ENCODE assay signal across 13 cellular contexts in the genomic region with DNA sequence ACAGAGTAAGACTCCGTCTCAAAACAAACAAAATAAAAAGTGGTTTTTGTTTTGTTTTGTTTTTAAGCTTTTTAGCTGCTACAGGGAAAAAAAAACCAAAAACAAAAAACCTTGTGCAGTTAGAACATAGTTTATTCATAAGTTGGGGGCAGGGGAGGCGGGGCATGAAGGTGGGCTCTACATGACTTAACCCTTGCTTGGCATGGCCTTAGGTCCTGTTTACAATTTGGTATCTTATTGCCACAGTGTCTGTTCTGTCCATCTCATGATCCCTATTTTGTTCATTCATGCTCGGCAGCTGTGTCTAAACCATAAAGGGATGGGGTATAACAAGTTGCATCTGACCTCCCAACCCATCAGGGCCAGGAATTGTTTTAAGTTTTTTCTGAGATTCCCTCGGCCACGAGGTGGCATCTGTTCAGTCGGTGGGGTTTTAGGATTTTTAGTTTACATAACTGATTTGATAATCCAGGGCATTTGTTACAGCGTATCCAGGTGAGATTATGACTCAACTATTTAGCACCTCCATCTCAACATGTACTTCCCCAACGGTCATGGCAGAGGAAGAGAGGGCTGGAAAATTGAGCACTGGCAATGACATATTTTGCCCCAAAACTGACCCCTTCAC. TPM values are rescaled to one million over a fixed set of nuclear protein-coding genes. Genes with fewer than 3 reads are reported as not detected.
DNase-seq lines count a peak whose midpoint lies in the region; ATAC-seq and TF ChIP-seq lines count a peak whose summit lies in the region.
"Had no signal": no experiment of that assay in that cellular context is flagged by ENCODE, and none has a peak within 500 bp of the region (broad histone marks: within the 10 kb centered on the region; RNA-seq: fewer than 3 reads in every experiment).

No MANE protein-coding gene starts in this region.

- no peak for TF ChIP-seq POLR2A in thyroid gland (IDR thresholded peaks at IDR 0.05)

- H3K9me3 ChIP-seq in Panc1 (ENCODE audit: control insufficient read depth, insufficient read depth, low read depth, low read length): no peaks in the 10 kb centered on the region
- no peaks in the 10 kb centered on the region for H3K9me3 ChIP-seq in thyroid gland

- 70 to 74% methylated on average over 8 of the region's 8 CpGs for WGBS in thyroid gland, 2 donors

- intact Hi-C loops in Panc1 (cut with micrococcal nuclease; ENCODE audit: unreplicated experiment): no loop called here
- intact Hi-C loops in thyroid gland (cut with DNase I): loop anchor here (5.0 kb wide), 1 partner anchor 57 kb away; no protein-coding TSS in a partner anchor

- TF ChIP-seq CTCF in Panc1 (IDR thresholded peaks at IDR 0.05) (peak; percentile 57), fibroblast of the aortic adventitia (IDR thresholded peaks at IDR 0.05; ENCODE audit: insufficient read depth, low read length) (peak; percentile 10), thyroid gland (IDR thresholded peaks at IDR 0.05) (no peak)

- no peak overlapping the region for H3K4me3 ChIP-seq in Panc1 (ENCODE audit: low read depth in 2 of 2, low read length in 2 of 2)
- no peak overlapping the region for H3K4me3 ChIP-seq in fibroblast of the aortic adventitia (ENCODE audit: low read depth, low read length)
- H3K4me3 ChIP-seq in thyroid gland (replicated peaks in 1 of 3): no peak overlapping the region

- DNase-seq in AG08395 (ENCODE audit: low spot score): peak; percentile 5
- peak; percentile 35 for DNase-seq in GM03348 (ENCODE audit: low spot score)
- DNase-seq in Panc1 (ENCODE audit: low read depth, low spot score): no peak
- DNase-seq in fibroblast of the aortic adventitia (ENCODE audit: low read depth): no peak
- DNase-seq in glomerular visceral epithelial cell (ENCODE audit: extremely low spot score): no peak
- DNase-seq in thyroid gland: no peak
- DNase-seq: activated CD4-positive, alpha-beta T cell treated with anti-CD3 and anti-CD28 coated beads for 4 hours; CD8-positive, alpha-beta T cell; NCI-H2171; stimulated activated naive CD8-positive, alpha-beta T cell treated with anti-CD3 and anti-CD28 coated beads, Interleukin-15, amount 100 ng/mL, for 72 hours had no signal

- H3K27ac ChIP-seq in Panc1 (ENCODE audit: low read length) (no peak overlapping the region), thyroid gland (no peak overlapping the region)

- CTCF ChIA-PET in Panc1 (lab: Charles Lee): no interaction called here

- peaks cover 1% of the 10 kb centered on the region; the same call in 1 of the 2 replicates for H3K36me3 ChIP-seq in Panc1 (ENCODE audit: control insufficient read depth, insufficient read depth, low read length)
- H3K36me3 ChIP-seq in thyroid gland: peaks cover 15 to 18% of the 10 kb centered on the region in 2 donors

- POLR2A ChIA-PET in Panc1 (lab: Charles Lee): no interaction called here

- BruUV-seq in Panc1 (replicated peaks; lab: Mats Ljungman, UMichigan): no TSS peak

- H3K4me1 ChIP-seq in Panc1 (ENCODE audit: control insufficient read depth, insufficient read depth, low read length): peaks cover under 1% of the 10 kb centered on the region; the same call in 1 of the 2 replicates
- H3K4me1 ChIP-seq in thyroid gland: peaks cover 0 to 9% of the 10 kb centered on the region in 2 donors

- H3K27me3 ChIP-seq in Panc1 (ENCODE audit: control insufficient read depth, insufficient read depth, low read length) (no peaks in the 10 kb centered on the region), thyroid gland (no peaks in the 10 kb centered on the region)

- ATAC-seq in Panc1 (0 out of 2 replicates have a peak, but pooled peaks have one; percentile 9), HG03354 (IDR thresholded peaks at IDR 0.05; ENCODE audit: poor library complexity, severe bottlenecking, unreplicated experiment) (no peak), GM19328 (IDR thresholded peaks at IDR 0.05; ENCODE audit: unreplicated experiment) (no peak)
- ATAC-seq: CD8-positive, alpha-beta T cell had no signal

- in situ Hi-C loops in Panc1 (cut with HindIII; ENCODE audit: low pct_unique_long_range_greater_than_20kb, low sequenced_read_pairs): no loop called here

RNA-seq across cellular contexts. Expression of a gene that starts 6.9 kb away (rescaled TPM):
- total RNA-seq in Panc1 (2021; ENCODE audit: unreplicated experiment): 35.0 TPM
- polyA plus RNA-seq in Panc1 (2012; ENCODE audit: insufficient read length): 22.7 TPM
- 11.5 and 14.4 TPM in 2 replicates for total RNA-seq in fibroblast of the aortic adventitia (ENCODE audit: low replicate concordance)
- 10 to 100 TPM; 21.8 to 43.2 (median 25.3) TPM for total RNA-seq in thyroid gland

RNA-seq across cellular contexts. Expression of a gene that starts 13.0 kb away (rescaled TPM):
- total RNA-seq in Panc1 (2021; ENCODE audit: unreplicated experiment) (0.23 TPM), fibroblast of the aortic adventitia (ENCODE audit: low replicate concordance) (not detected in 2 replicates), thyroid gland (1 to 10 TPM; 1.1 to 6.6 (median 5.2) TPM)
- polyA plus RNA-seq in Panc1 (2012; ENCODE audit: insufficient read length): not detected
- total RNA-seq: mesenteric fat pad had no signal

RNA-seq across cellular contexts. Expression of a gene that starts 53.3 kb away (rescaled TPM):
- total RNA-seq in Panc1 (2021; ENCODE audit: unreplicated experiment) (107 TPM), fibroblast of the aortic adventitia (ENCODE audit: low replicate concordance) (44.6 and 49.6 TPM in 2 replicates), thyroid gland (100 to 1,000 TPM in 3 of 4 donors, 10 to 100 TPM in 1; 48.8 to 135 (median 118) TPM)
- 133 TPM for polyA plus RNA-seq in Panc1 (2012; ENCODE audit: insufficient read length)

RNA-seq across cellular contexts. Expression of a gene that starts 59.9 kb away (rescaled TPM):
- total RNA-seq in Panc1 (2021; ENCODE audit: unreplicated experiment) (not detected), fibroblast of the aortic adventitia (ENCODE audit: low replicate concordance) (1.6 and 3.3 TPM in 2 replicates), thyroid gland (under 1 TPM in 1 of 4 donors, not detected in 3; 0.45 TPM)
- 0.47 TPM for polyA plus RNA-seq in Panc1 (2012; ENCODE audit: insufficient read length)
- total RNA-seq: mesenteric fat pad had no signal

Comparison
In these comparisons a context has a peak if more than half of its experiments do, and no peak if none do; other contexts are left out.
1. DNase-seq: peak in AG08395 (single experiment) and GM03348 (single experiment); none in Panc1 (single experiment), fibroblast of the aortic adventitia (single experiment), glomerular visceral epithelial cell (single experiment) and thyroid gland (0 of 2).
2. CTCF ChIP-seq: peak in Panc1 (single experiment) and fibroblast of the aortic adventitia (single experiment); none in thyroid gland (0 of 6).